1 cellular context compared by ENCODE assay signal in genomic region chr2:74391580-74392448, GRCh38.
TF ChIP-seq lines count a peak whose summit lies in the region.

No MANE protein-coding gene starts in this region.

TF ChIP-seq in HepG2, 621 proteins besides CTCF, POLR2A, EP300 and RAD21 (continued from another document and continues in another):
- TF ChIP-seq, protein P1, sequence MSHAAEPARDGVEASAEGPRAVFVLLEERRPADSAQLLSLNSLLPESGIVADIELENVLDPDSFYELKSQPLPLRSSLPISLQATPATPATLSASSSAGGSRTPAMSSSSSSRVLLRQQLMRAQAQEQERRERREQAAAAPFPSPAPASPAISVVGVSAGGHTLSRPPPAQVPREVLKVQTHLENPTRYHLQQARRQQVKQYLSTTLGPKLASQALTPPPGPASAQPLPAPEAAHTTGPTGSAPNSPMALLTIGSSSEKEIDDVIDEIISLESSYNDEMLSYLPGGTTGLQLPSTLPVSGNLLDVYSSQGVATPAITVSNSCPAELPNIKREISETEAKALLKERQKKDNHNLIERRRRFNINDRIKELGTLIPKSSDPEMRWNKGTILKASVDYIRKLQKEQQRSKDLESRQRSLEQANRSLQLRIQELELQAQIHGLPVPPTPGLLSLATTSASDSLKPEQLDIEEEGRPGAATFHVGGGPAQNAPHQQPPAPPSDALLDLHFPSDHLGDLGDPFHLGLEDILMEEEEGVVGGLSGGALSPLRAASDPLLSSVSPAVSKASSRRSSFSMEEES (CRISPR knock-in tag; IDR thresholded peaks at IDR 0.05), result 0 out of 2 replicates have a peak, but pooled peaks have one; percentile 36
- TF ChIP-seq AGO2 (optimal IDR thresholded peaks at IDR 0.05; ENCODE audit: low read depth, low read length) (no peak), GATAD1 (CRISPR knock-in tag; IDR thresholded peaks at IDR 0.05) (peak; percentile 87), RBM39 (IDR thresholded peaks at IDR 0.05; ENCODE audit: low read depth, low read length, poor library complexity, severe bottlenecking) (peak; percentile 65), GTF3A (CRISPR knock-in tag; conservative IDR thresholded peaks at IDR 0.05) (no peak), ZFP37 (CRISPR knock-in tag; IDR thresholded peaks at IDR 0.05; ENCODE audit: borderline replicate concordance) (no peak), NCOA1 (CRISPR knock-in tag; IDR thresholded peaks at IDR 0.05) (no peak), SRY (CRISPR knock-in tag; IDR thresholded peaks at IDR 0.05) (peak; percentile 65; the same call in 1 of the 2 replicates), ZNF547 (CRISPR knock-in tag; IDR thresholded peaks at IDR 0.05) (peak; percentile 43), PHF5A (CRISPR knock-in tag; IDR thresholded peaks at IDR 0.05; ENCODE audit: low read depth, unreplicated experiment) (no peak), MAFG (CRISPR knock-in tag; IDR thresholded peaks at IDR 0.05) (no peak), ZNF232 (CRISPR knock-in tag; IDR thresholded peaks at IDR 0.05; ENCODE audit: borderline replicate concordance) (peak; percentile 76; the same call in 1 of the 2 replicates), ZNF724P (CRISPR knock-in tag; IDR thresholded peaks at IDR 0.05; ENCODE audit: borderline replicate concordance) (no peak; the same call in 1 of the 2 replicates), ZFP36L1 (CRISPR knock-in tag; IDR thresholded peaks at IDR 0.05) (no peak; the same call in 1 of the 2 replicates), ZNF589 (CRISPR knock-in tag; conservative IDR thresholded peaks at IDR 0.05) (no peak), HNRNPK (IDR thresholded peaks at IDR 0.05; ENCODE audit: low read depth, low read length, poor library complexity, severe bottlenecking) (no peak), IRF1 (CRISPR knock-in tag; IDR thresholded peaks at IDR 0.05; ENCODE audit: low read depth) (no peak), PITX1 (CRISPR knock-in tag; IDR thresholded peaks at IDR 0.05) (peak; percentile 75), ZNF709 (CRISPR knock-in tag; IDR thresholded peaks at IDR 0.05) (no peak), ZNF569 (CRISPR knock-in tag; IDR thresholded peaks at IDR 0.05; ENCODE audit: borderline replicate concordance) (no peak), ZNF530 (CRISPR knock-in tag; IDR thresholded peaks at IDR 0.05; ENCODE audit: low read depth) (no peak), SRF (IDR thresholded peaks at IDR 0.05; ENCODE audit: low read depth, low read length) (no peak), ZNF775 (CRISPR knock-in tag; IDR thresholded peaks at IDR 0.05; ENCODE audit: borderline replicate concordance) (no peak), SCMH1 (CRISPR knock-in tag; IDR thresholded peaks at IDR 0.05; ENCODE audit: borderline replicate concordance) (no peak), ZNF572 (CRISPR knock-in tag; IDR thresholded peaks at IDR 0.05) (no peak), FOXC1 (CRISPR knock-in tag; IDR thresholded peaks at IDR 0.05; ENCODE audit: borderline replicate concordance) (peak; percentile 26; the same call in 1 of the 2 replicates), KLF6 (CRISPR knock-in tag; IDR thresholded peaks at IDR 0.05) (no peak), TGIF2 (CRISPR knock-in tag; IDR thresholded peaks at IDR 0.05) (peak; percentile 25; the same call in 1 of the 2 replicates), ZNF784 (CRISPR knock-in tag; IDR thresholded peaks at IDR 0.05; ENCODE audit: borderline replicate concordance) (0 out of 2 replicates have a peak, but pooled peaks have one; percentile 62), ZNF430 (CRISPR knock-in tag; IDR thresholded peaks at IDR 0.05) (no peak; the same call in 1 of the 2 replicates), ZNF557 (CRISPR knock-in tag; IDR thresholded peaks at IDR 0.05) (no peak), ZNF224 (CRISPR knock-in tag; IDR thresholded peaks at IDR 0.05) (no peak; the same call in 1 of the 2 replicates), TIGD3 (CRISPR knock-in tag; IDR thresholded peaks at IDR 0.05; ENCODE audit: borderline replicate concordance) (no peak; the same call in 1 of the 2 replicates), ATRX (CRISPR knock-in tag; IDR thresholded peaks at IDR 0.05; ENCODE audit: borderline replicate concordance) (no peak), MIXL1 (CRISPR knock-in tag; IDR thresholded peaks at IDR 0.05) (peak; percentile 53)
- TF ChIP-seq, protein P2, sequence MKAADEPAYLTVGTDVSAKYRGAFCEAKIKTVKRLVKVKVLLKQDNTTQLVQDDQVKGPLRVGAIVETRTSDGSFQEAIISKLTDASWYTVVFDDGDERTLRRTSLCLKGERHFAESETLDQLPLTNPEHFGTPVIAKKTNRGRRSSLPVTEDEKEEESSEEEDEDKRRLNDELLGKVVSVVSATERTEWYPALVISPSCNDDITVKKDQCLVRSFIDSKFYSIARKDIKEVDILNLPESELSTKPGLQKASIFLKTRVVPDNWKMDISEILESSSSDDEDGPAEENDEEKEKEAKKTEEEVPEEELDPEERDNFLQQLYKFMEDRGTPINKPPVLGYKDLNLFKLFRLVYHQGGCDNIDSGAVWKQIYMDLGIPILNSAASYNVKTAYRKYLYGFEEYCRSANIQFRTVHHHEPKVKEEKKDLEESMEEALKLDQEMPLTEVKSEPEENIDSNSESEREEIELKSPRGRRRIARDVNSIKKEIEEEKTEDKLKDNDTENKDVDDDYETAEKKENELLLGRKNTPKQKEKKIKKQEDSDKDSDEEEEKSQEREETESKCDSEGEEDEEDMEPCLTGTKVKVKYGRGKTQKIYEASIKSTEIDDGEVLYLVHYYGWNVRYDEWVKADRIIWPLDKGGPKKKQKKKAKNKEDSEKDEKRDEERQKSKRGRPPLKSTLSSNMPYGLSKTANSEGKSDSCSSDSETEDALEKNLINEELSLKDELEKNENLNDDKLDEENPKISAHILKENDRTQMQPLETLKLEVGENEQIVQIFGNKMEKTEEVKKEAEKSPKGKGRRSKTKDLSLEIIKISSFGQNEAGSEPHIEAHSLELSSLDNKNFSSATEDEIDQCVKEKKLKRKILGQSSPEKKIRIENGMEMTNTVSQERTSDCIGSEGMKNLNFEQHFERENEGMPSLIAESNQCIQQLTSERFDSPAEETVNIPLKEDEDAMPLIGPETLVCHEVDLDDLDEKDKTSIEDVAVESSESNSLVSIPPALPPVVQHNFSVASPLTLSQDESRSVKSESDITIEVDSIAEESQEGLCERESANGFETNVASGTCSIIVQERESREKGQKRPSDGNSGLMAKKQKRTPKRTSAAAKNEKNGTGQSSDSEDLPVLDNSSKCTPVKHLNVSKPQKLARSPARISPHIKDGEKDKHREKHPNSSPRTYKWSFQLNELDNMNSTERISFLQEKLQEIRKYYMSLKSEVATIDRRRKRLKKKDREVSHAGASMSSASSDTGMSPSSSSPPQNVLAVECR (CRISPR knock-in tag; IDR thresholded peaks at IDR 0.05; ENCODE audit: borderline replicate concordance), result peak; percentile 76
- TF ChIP-seq, protein P3, sequence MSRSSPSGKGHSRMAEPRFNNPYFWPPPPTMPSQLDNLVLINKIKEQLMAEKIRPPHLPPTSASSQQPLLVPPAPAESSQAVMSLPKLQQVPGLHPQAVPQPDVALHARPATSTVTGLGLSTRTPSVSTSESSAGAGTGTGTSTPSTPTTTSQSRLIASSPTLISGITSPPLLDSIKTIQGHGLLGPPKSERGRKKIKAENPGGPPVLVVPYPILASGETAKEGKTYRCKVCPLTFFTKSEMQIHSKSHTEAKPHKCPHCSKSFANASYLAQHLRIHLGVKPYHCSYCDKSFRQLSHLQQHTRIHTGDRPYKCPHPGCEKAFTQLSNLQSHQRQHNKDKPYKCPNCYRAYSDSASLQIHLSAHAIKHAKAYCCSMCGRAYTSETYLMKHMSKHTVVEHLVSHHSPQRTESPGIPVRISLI (CRISPR knock-in tag; IDR thresholded peaks at IDR 0.05; ENCODE audit: borderline replicate concordance), result no peak
- TF ChIP-seq, protein P4, sequence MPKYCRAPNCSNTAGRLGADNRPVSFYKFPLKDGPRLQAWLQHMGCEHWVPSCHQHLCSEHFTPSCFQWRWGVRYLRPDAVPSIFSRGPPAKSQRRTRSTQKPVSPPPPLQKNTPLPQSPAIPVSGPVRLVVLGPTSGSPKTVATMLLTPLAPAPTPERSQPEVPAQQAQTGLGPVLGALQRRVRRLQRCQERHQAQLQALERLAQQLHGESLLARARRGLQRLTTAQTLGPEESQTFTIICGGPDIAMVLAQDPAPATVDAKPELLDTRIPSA (CRISPR knock-in tag; IDR thresholded peaks at IDR 0.05; ENCODE audit: borderline replicate concordance), result no peak
- TF ChIP-seq, protein P5, sequence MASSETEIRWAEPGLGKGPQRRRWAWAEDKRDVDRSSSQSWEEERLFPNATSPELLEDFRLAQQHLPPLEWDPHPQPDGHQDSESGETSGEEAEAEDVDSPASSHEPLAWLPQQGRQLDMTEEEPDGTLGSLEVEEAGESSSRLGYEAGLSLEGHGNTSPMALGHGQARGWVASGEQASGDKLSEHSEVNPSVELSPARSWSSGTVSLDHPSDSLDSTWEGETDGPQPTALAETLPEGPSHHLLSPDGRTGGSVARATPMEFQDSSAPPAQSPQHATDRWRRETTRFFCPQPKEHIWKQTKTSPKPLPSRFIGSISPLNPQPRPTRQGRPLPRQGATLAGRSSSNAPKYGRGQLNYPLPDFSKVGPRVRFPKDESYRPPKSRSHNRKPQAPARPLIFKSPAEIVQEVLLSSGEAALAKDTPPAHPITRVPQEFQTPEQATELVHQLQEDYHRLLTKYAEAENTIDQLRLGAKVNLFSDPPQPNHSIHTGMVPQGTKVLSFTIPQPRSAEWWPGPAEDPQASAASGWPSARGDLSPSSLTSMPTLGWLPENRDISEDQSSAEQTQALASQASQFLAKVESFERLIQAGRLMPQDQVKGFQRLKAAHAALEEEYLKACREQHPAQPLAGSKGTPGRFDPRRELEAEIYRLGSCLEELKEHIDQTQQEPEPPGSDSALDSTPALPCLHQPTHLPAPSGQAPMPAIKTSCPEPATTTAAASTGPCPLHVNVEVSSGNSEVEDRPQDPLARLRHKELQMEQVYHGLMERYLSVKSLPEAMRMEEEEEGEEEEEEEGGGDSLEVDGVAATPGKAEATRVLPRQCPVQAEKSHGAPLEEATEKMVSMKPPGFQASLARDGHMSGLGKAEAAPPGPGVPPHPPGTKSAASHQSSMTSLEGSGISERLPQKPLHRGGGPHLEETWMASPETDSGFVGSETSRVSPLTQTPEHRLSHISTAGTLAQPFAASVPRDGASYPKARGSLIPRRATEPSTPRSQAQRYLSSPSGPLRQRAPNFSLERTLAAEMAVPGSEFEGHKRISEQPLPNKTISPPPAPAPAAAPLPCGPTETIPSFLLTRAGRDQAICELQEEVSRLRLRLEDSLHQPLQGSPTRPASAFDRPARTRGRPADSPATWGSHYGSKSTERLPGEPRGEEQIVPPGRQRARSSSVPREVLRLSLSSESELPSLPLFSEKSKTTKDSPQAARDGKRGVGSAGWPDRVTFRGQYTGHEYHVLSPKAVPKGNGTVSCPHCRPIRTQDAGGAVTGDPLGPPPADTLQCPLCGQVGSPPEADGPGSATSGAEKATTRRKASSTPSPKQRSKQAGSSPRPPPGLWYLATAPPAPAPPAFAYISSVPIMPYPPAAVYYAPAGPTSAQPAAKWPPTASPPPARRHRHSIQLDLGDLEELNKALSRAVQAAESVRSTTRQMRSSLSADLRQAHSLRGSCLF (CRISPR knock-in tag; IDR thresholded peaks at IDR 0.05; ENCODE audit: borderline replicate concordance), result no peak
- TF ChIP-seq, protein P6, sequence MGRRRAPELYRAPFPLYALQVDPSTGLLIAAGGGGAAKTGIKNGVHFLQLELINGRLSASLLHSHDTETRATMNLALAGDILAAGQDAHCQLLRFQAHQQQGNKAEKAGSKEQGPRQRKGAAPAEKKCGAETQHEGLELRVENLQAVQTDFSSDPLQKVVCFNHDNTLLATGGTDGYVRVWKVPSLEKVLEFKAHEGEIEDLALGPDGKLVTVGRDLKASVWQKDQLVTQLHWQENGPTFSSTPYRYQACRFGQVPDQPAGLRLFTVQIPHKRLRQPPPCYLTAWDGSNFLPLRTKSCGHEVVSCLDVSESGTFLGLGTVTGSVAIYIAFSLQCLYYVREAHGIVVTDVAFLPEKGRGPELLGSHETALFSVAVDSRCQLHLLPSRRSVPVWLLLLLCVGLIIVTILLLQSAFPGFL (CRISPR knock-in tag; IDR thresholded peaks at IDR 0.05), result 0 out of 2 replicates have a peak, but pooled peaks have one; percentile 29
- TF ChIP-seq, protein P7, sequence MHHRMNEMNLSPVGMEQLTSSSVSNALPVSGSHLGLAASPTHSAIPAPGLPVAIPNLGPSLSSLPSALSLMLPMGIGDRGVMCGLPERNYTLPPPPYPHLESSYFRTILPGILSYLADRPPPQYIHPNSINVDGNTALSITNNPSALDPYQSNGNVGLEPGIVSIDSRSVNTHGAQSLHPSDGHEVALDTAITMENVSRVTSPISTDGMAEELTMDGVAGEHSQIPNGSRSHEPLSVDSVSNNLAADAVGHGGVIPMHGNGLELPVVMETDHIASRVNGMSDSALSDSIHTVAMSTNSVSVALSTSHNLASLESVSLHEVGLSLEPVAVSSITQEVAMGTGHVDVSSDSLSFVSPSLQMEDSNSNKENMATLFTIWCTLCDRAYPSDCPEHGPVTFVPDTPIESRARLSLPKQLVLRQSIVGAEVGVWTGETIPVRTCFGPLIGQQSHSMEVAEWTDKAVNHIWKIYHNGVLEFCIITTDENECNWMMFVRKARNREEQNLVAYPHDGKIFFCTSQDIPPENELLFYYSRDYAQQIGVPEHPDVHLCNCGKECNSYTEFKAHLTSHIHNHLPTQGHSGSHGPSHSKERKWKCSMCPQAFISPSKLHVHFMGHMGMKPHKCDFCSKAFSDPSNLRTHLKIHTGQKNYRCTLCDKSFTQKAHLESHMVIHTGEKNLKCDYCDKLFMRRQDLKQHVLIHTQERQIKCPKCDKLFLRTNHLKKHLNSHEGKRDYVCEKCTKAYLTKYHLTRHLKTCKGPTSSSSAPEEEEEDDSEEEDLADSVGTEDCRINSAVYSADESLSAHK (CRISPR knock-in tag; IDR thresholded peaks at IDR 0.05; ENCODE audit: borderline replicate concordance), result no peak
